Comparison of ENCODE assay signal across 1 cellular context in the genomic region with DNA sequence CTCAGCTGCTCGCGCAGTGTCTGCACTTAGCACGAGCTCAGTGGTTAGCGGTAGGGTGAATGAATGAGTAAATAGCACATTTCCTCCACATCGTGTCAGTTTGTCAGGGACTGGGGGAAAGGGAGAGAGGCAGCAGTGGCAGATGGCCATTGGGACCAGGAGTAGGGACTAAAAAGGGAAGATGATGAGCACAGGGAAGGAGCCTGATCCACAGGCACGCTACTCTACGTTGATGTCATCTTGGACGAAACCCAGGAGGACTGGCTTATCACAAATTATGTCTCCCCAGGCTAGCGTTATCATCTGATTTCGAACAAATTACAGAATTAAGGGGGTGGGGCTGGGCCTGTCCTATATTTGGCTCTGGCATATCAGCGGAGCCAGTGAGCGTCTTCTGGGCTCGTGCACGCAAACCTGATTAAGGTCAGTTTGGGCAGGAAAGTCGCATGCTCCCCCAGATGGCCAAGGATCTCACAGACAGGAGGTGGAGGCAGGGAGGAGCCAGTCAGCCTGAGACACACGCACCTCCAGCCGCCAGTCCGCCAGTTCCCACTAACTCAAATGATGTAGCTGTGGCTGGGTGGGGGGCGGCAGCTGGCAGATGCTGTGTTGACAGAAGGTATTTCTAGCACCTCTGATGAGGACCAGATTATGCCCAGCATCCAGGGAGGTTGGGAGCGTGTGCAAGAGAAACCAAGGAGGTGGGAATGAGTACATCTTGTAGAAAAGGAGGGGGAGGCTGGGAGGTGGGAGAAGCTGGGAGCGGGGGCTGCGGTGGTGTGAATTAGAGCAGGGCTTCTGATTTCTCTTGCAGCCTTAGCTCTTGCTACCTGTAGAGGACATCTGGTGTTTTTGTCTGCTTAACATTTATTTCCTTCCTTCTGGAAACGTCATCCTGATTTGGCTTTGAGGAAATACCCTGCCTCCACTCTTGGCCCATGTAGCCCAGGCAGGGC.
TF ChIP-seq lines count a peak whose summit lies in the region.

No MANE protein-coding gene starts in this region.

TF ChIP-seq in SK-N-SH treated with all-trans-retinoic acid at 6 μM for 48 hours, 23 proteins besides CTCF, POLR2A, EP300 and RAD21:
- TF ChIP-seq, protein P1, sequence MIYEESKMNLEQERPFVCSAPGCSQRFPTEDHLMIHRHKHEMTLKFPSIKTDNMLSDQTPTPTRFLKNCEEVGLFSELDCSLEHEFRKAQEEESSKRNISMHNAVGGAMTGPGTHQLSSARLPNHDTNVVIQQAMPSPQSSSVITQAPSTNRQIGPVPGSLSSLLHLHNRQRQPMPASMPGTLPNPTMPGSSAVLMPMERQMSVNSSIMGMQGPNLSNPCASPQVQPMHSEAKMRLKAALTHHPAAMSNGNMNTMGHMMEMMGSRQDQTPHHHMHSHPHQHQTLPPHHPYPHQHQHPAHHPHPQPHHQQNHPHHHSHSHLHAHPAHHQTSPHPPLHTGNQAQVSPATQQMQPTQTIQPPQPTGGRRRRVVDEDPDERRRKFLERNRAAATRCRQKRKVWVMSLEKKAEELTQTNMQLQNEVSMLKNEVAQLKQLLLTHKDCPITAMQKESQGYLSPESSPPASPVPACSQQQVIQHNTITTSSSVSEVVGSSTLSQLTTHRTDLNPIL (CRISPR knock-in tag; IDR thresholded peaks at IDR 0.05; ENCODE audit: low read depth) = peak; percentile 83
- TF ChIP-seq GLIS3 (CRISPR knock-in tag; IDR thresholded peaks at IDR 0.05) (peak; percentile 78; the same call in 1 of the 2 replicates), BACH2 (CRISPR knock-in tag; IDR thresholded peaks at IDR 0.05; ENCODE audit: borderline replicate concordance) (no peak), ZNF8 (CRISPR knock-in tag; IDR thresholded peaks at IDR 0.05) (no peak), ZFP3 (CRISPR knock-in tag; IDR thresholded peaks at IDR 0.05) (peak; percentile 25; the same call in 1 of the 2 replicates), SNAI2 (CRISPR knock-in tag; IDR thresholded peaks at IDR 0.05) (peak; percentile 71), TCF4 (CRISPR knock-in tag; IDR thresholded peaks at IDR 0.05; ENCODE audit: borderline replicate concordance) (peak; percentile 95), CSDC2 (CRISPR knock-in tag; IDR thresholded peaks at IDR 0.05) (no peak), PPARA (CRISPR knock-in tag; IDR thresholded peaks at IDR 0.05; ENCODE audit: borderline replicate concordance) (no peak), ZNF70 (CRISPR knock-in tag; IDR thresholded peaks at IDR 0.05) (no peak), ISL1 (CRISPR knock-in tag; IDR thresholded peaks at IDR 0.05) (peak; percentile 73), ZC3H10 (CRISPR knock-in tag; IDR thresholded peaks at IDR 0.05) (no peak), TSHZ2 (CRISPR knock-in tag; IDR thresholded peaks at IDR 0.05) (peak; percentile 89; the same call in 1 of the 2 replicates)
